ENCODE assay signal across 8 cellular contexts in the genomic region with DNA sequence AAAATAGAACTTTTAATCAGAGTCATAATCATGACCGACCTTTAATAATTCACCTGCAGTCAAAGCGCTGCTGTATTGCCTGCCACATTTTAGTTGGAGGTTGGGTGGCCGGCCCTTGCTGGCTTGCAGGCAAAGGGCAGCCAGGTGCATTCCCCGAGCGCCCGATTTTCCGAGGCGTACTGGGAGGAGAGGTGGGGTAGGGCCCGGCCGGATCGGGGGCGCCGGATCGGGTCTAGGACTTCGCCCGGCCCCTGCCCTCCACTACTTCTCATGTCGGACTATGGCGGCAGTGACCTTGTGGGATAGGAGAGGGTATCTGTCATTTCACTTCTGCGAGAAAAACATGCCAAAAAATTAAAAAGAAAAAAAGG. TPM values are rescaled to one million over a fixed set of nuclear protein-coding genes. Genes with fewer than 3 reads are reported as not detected.
DNase-seq lines count a peak whose midpoint lies in the region; ATAC-seq and TF ChIP-seq lines count a peak whose summit lies in the region.

No MANE protein-coding gene starts in this region.

- H3K36me3 ChIP-seq in brain microvascular endothelial cell (replicated peaks) (no peaks in the 10 kb centered on the region), liver (ENCODE audit: control insufficient read depth in 4 of 4, insufficient read depth in 3 of 4, low read depth in 1 of 4, low read length in 3 of 4) (no peaks in the 10 kb centered on the region)

- TF ChIP-seq CTCF in brain microvascular endothelial cell (IDR thresholded peaks at IDR 0.05; ENCODE audit: low read depth, low read length, missing control alignments) (no peak), liver (IDR thresholded peaks at IDR 0.05; ENCODE audit: low read depth, low read length, missing input control) (no peak)

- no peak overlapping the region for H3K9ac ChIP-seq in liver (ENCODE audit: low read depth in 1 of 2, low read length in 2 of 2)

- no peaks in the 10 kb centered on the region for H3K9me3 Mint-ChIP-seq in stimulated activated naive CD8-positive, alpha-beta T cell treated with anti-CD3 and anti-CD28 coated beads, Interleukin-15, amount 100 ng/mL, for 72 hours

- H3K27me3 ChIP-seq in brain microvascular endothelial cell (replicated peaks) (no peaks in the 10 kb centered on the region), liver (ENCODE audit: control insufficient read depth in 4 of 4, insufficient read depth in 4 of 4, low read length in 3 of 4) (no peaks in the 10 kb centered on the region)

- H3K27ac Mint-ChIP-seq in stimulated activated naive CD8-positive, alpha-beta T cell treated with anti-CD3 and anti-CD28 coated beads, Interleukin-15, amount 100 ng/mL, for 72 hours, result peak overlapping the region; percentile 33 to 98

- in situ Hi-C loops in brain microvascular endothelial cell (cut with HindIII; ENCODE audit: low pct_ligation_motif_present, low sequenced_read_pairs), result no loop called here

- WGBS in liver, result 1% methylated on average over 19 of the region's 19 CpGs

- peak overlapping the region; percentile 61 for H3K4me3 ChIP-seq in brain microvascular endothelial cell (ENCODE audit: low read depth, low read length)
- H3K4me3 ChIP-seq in liver (ENCODE audit: low read depth in 1 of 3, low read length in 3 of 3), result peak overlapping the region; percentile 31 to 86 (median 41)

- ATAC-seq in GM18909 (IDR thresholded peaks at IDR 0.05; ENCODE audit: poor library complexity, unreplicated experiment) (peak; percentile 47), HG02943 (IDR thresholded peaks at IDR 0.05; ENCODE audit: low read depth, unreplicated experiment) (peak; percentile 30)
- ATAC-seq in stimulated activated naive CD8-positive, alpha-beta T cell treated with anti-CD3 and anti-CD28 coated beads, Interleukin-15, amount 100 ng/mL, for 72 hours, result peak; percentile 44

- H3K4me1 Mint-ChIP-seq in stimulated activated naive CD8-positive, alpha-beta T cell treated with anti-CD3 and anti-CD28 coated beads, Interleukin-15, amount 100 ng/mL, for 72 hours, result peaks cover 15% of the 10 kb centered on the region

- no peaks in the 10 kb centered on the region for H3K4me1 ChIP-seq in liver (ENCODE audit: control insufficient read depth in 4 of 4, insufficient read depth in 4 of 4, low read length in 3 of 4)

- no peak overlapping the region for H3K27ac ChIP-seq in brain microvascular endothelial cell
- peak overlapping the region in 1 of 2 donors; percentile 35 for H3K27ac ChIP-seq in liver (ENCODE audit: low read depth in 1 of 2, low read length in 2 of 2)

- H3K9me3 ChIP-seq in liver (ENCODE audit: control insufficient read depth in 4 of 4, low read length in 3 of 4), result no peaks in the 10 kb centered on the region

- no peaks in the 10 kb centered on the region for H3K27me3 Mint-ChIP-seq in stimulated activated naive CD8-positive, alpha-beta T cell treated with anti-CD3 and anti-CD28 coated beads, Interleukin-15, amount 100 ng/mL, for 72 hours

- DNase-seq in RPMI8226, result peak; percentile 7
- DNase-seq in brain microvascular endothelial cell, result no peak
- DNase-seq in stimulated activated naive CD8-positive, alpha-beta T cell treated with anti-CD3 and anti-CD28 coated beads, Interleukin-15, amount 100 ng/mL, for 72 hours, result peak; percentile 19 to 23
- DNase-seq in mucosa of gallbladder (ENCODE audit: low spot score), result no peak
- no peak for DNase-seq in glomerular visceral epithelial cell (ENCODE audit: extremely low spot score)

- H3K4me3 Mint-ChIP-seq in stimulated activated naive CD8-positive, alpha-beta T cell treated with anti-CD3 and anti-CD28 coated beads, Interleukin-15, amount 100 ng/mL, for 72 hours, result peak overlapping the region; percentile 74 to 82

- TF ChIP-seq RAD21 in liver (IDR thresholded peaks at IDR 0.05), result peak in 1 of 2 donors; percentile 18

TF ChIP-seq in liver, 16 proteins besides CTCF, POLR2A, EP300 and RAD21:
- TF ChIP-seq, protein P1, sequence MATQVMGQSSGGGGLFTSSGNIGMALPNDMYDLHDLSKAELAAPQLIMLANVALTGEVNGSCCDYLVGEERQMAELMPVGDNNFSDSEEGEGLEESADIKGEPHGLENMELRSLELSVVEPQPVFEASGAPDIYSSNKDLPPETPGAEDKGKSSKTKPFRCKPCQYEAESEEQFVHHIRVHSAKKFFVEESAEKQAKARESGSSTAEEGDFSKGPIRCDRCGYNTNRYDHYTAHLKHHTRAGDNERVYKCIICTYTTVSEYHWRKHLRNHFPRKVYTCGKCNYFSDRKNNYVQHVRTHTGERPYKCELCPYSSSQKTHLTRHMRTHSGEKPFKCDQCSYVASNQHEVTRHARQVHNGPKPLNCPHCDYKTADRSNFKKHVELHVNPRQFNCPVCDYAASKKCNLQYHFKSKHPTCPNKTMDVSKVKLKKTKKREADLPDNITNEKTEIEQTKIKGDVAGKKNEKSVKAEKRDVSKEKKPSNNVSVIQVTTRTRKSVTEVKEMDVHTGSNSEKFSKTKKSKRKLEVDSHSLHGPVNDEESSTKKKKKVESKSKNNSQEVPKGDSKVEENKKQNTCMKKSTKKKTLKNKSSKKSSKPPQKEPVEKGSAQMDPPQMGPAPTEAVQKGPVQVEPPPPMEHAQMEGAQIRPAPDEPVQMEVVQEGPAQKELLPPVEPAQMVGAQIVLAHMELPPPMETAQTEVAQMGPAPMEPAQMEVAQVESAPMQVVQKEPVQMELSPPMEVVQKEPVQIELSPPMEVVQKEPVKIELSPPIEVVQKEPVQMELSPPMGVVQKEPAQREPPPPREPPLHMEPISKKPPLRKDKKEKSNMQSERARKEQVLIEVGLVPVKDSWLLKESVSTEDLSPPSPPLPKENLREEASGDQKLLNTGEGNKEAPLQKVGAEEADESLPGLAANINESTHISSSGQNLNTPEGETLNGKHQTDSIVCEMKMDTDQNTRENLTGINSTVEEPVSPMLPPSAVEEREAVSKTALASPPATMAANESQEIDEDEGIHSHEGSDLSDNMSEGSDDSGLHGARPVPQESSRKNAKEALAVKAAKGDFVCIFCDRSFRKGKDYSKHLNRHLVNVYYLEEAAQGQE (IDR thresholded peaks at IDR 0.05), result no peak
- no peak for TF ChIP-seq YY1 (IDR thresholded peaks at IDR 0.05)
- peak in 1 of 2 donors; percentile 15 for TF ChIP-seq HNF4A (conservative IDR thresholded peaks at IDR 0.05)
- no peak for TF ChIP-seq HNF4G (IDR thresholded peaks at IDR 0.05)
- TF ChIP-seq, protein P2, sequence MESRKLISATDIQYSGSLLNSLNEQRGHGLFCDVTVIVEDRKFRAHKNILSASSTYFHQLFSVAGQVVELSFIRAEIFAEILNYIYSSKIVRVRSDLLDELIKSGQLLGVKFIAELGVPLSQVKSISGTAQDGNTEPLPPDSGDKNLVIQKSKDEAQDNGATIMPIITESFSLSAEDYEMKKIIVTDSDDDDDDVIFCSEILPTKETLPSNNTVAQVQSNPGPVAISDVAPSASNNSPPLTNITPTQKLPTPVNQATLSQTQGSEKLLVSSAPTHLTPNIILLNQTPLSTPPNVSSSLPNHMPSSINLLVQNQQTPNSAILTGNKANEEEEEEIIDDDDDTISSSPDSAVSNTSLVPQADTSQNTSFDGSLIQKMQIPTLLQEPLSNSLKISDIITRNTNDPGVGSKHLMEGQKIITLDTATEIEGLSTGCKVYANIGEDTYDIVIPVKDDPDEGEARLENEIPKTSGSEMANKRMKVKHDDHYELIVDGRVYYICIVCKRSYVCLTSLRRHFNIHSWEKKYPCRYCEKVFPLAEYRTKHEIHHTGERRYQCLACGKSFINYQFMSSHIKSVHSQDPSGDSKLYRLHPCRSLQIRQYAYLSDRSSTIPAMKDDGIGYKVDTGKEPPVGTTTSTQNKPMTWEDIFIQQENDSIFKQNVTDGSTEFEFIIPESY (IDR thresholded peaks at IDR 0.05), result no peak
- TF ChIP-seq GABPA (IDR thresholded peaks at IDR 0.05 in 1 of 2, conservative IDR thresholded peaks at IDR 0.05 in 1 of 2), result no peak
- TF ChIP-seq FOXA1 (IDR thresholded peaks at IDR 0.05), result no peak

RNA-seq across cellular contexts. Expression of a gene that starts 2.5 kb away (rescaled TPM):
- not detected for total RNA-seq in liver
- polyA plus RNA-seq in liver, result not detected
- not detected for total RNA-seq in mucosa of gallbladder

RNA-seq across cellular contexts. Expression of a gene that starts 33.0 kb away (rescaled TPM):
- total RNA-seq in liver, result under 1 TPM in 1 of 2 donors, not detected in 1; 0.09 TPM
- not detected for polyA plus RNA-seq in liver
- total RNA-seq in mucosa of gallbladder, result not detected

Comparison
In these comparisons a context has a peak if more than half of its experiments do, and no peak if none do; other contexts are left out.
1. DNase-seq: peak in RPMI8226 (single experiment) and stimulated activated naive CD8-positive, alpha-beta T cell treated with anti-CD3 and anti-CD28 coated beads, Interleukin-15, amount 100 ng/mL, for 72 hours (2 of 2); none in brain microvascular endothelial cell (single experiment), mucosa of gallbladder (single experiment) and glomerular visceral epithelial cell (single experiment).
2. Peak in every context shown above with its lines, with median percentiles within 50 percentile points of each other: ATAC-seq.